In genomic region chr5:141095263-141095641, GRCh38 we compare ENCODE assay signal across 14 cellular contexts. TPM values are rescaled to one million over a fixed set of nuclear protein-coding genes. Genes with fewer than 3 reads are reported as not detected.
DNase-seq lines count a peak whose midpoint lies in the region; ATAC-seq, FAIRE-seq and TF ChIP-seq lines count a peak whose summit lies in the region.
"Had no signal": no experiment of that assay in that cellular context is flagged by ENCODE, and none has a peak within 500 bp of the region (broad histone marks: within the 10 kb centered on the region; RNA-seq: fewer than 3 reads in every experiment).

No MANE protein-coding gene starts in this region.

- TF ChIP-seq RAD21 in K562 (CRISPR knock-in tag; conservative IDR thresholded peaks at IDR 0.05 in 1 of 2, IDR thresholded peaks at IDR 0.05 in 1 of 2), result no peak

- H3K27ac ChIP-seq in HUES64 (ENCODE audit: low read depth, low read length), result peak overlapping the region; percentile 72; the same call in 1 of the 2 replicates
- no peak overlapping the region for H3K27ac ChIP-seq in K562 (ENCODE audit: extremely low read depth, low read depth, low read length)
- no peak overlapping the region for H3K27ac ChIP-seq in suprapubic skin
- no peak overlapping the region for H3K27ac ChIP-seq in substantia nigra (ENCODE audit: low read depth, low read length, poor library complexity, severe bottlenecking)
- H3K27ac ChIP-seq: RWPE1 had no signal

- no peak for TF ChIP-seq EP300 in K562 (IDR thresholded peaks at IDR 0.05; ENCODE audit: low read length)
- no peak for TF ChIP-seq EP300 in suprapubic skin (IDR thresholded peaks at IDR 0.05)

- POLR2A ChIA-PET in K562 (lab: Yijun Ruan, JAX), result no interaction called here

- no peak for DNase-seq in K562 (ENCODE audit: extremely low read depth in 1 of 4, low spot score in 3 of 4)
- peak; percentile 13 for DNase-seq in iPS-NIHi11 (ENCODE audit: low spot score)
- no peak for DNase-seq in suprapubic skin (ENCODE audit: low spot score in 2 of 2)
- no peak for DNase-seq in substantia nigra (lab: John Stamatoyannopoulos, UW)
- DNase-seq: DMS 273 treated with DMSO at 0.1 percent for 48 hours; Kasumi-1; naive thymus-derived CD4-positive, alpha-beta T cell; stimulated activated CD4-positive, alpha-beta T cell treated with anti-CD3 and anti-CD28 coated beads, Interleukin-2, amount 100 ng/mL, for 24 hours; stimulated activated naive CD4-positive, alpha-beta T cell had no signal

- H3K9me3 ChIP-seq in HUES64 (ENCODE audit: insufficient read depth, low read depth, low read length), result peaks cover 14% of the 10 kb centered on the region; the same call in 1 of the 2 replicates
- no peaks in the 10 kb centered on the region for H3K9me3 ChIP-seq in K562 (replicated peaks; ENCODE audit: control insufficient read depth, insufficient read depth, low read depth, low read length)
- peaks cover 7% of the 10 kb centered on the region for H3K9me3 ChIP-seq in suprapubic skin

- 81% methylated on average over 12 of the region's 12 CpGs for WGBS in HUES64
- 3% methylated on average over 12 of the region's 12 CpGs for WGBS in K562 (ENCODE audit: insufficient coverage, low coverage, missing lambda C conversion rate)
- WGBS in suprapubic skin, result 41% methylated on average over 11 of the region's 12 CpGs

- H3K9ac ChIP-seq in HUES64 (ENCODE audit: low read depth, low read length) (peak overlapping the region; percentile 95), K562 (ENCODE audit: insufficient read depth in 1 of 2, low read depth in 2 of 2, low read length in 2 of 2) (no peak overlapping the region)

- peak overlapping the region; percentile 83 for H3K4me3 ChIP-seq in HUES64 (ENCODE audit: low read length)
- H3K4me3 ChIP-seq in K562, result no peak overlapping the region
- peak overlapping the region; percentile 39 for H3K4me3 ChIP-seq in suprapubic skin

- no TSS peak for BruUV-seq in K562 (replicated peaks; lab: Mats Ljungman, UMichigan)

- TF ChIP-seq CTCF in K562 (IDR thresholded peaks at IDR 0.05 in 2 of 3, conservative IDR thresholded peaks at IDR 0.05 in 1 of 3; ENCODE audit: insufficient read depth in 2 of 3, low read depth in 1 of 3, low read length in 3 of 3), result no peak
- TF ChIP-seq CTCF in suprapubic skin (IDR thresholded peaks at IDR 0.05), result no peak

- H2AFZ ChIP-seq in K562 (ENCODE audit: low read depth, low read length), result no peak overlapping the region

- TF ChIP-seq POLR2A in K562 (conservative IDR thresholded peaks at IDR 0.05) (no peak), suprapubic skin (IDR thresholded peaks at IDR 0.05) (no peak)

- peak; percentile 59; the same call in 2 of the 3 replicates for ATAC-seq in K562
- ATAC-seq in GM19463 (IDR thresholded peaks at IDR 0.05; ENCODE audit: unreplicated experiment), result no peak
- no peak for ATAC-seq in HG02870 (IDR thresholded peaks at IDR 0.05; ENCODE audit: unreplicated experiment)
- ATAC-seq: naive thymus-derived CD4-positive, alpha-beta T cell had no signal

- no peaks in the 10 kb centered on the region for H4K20me1 ChIP-seq in K562 (replicated peaks; ENCODE audit: control insufficient read depth, insufficient read depth, low read length)

- no peaks in the 10 kb centered on the region for H3K9me1 ChIP-seq in K562 (ENCODE audit: control insufficient read depth, insufficient read depth, low read length)

- CTCF ChIA-PET in K562 (lab: Yijun Ruan, JAX; ENCODE audit: low intra/inter-chr PET ratio), result no interaction called here

- H3K27me3 ChIP-seq in HUES64 (ENCODE audit: insufficient read depth, low read length) (no peaks in the 10 kb centered on the region), K562 (ENCODE audit: control insufficient read depth in 2 of 2, insufficient read depth in 2 of 2, low read length in 2 of 2) (no peaks in the 10 kb centered on the region; a peak in 1 of 5 replicates), suprapubic skin (peaks cover 14% of the 10 kb centered on the region)

- no peaks in the 10 kb centered on the region for H3K4me1 ChIP-seq in HUES64 (ENCODE audit: insufficient read depth, low read length)
- no peaks in the 10 kb centered on the region for H3K4me1 ChIP-seq in K562 (replicated peaks in 1 of 2; ENCODE audit: control insufficient read depth in 2 of 2, insufficient read depth in 2 of 2, low read length in 2 of 2)
- H3K4me1 ChIP-seq in suprapubic skin, result no peaks in the 10 kb centered on the region

- no peak for FAIRE-seq in K562 (lab: Jason Lieb, UNC)
- FAIRE-seq: GM12892 had no signal

- no peak overlapping the region for H3K4me2 ChIP-seq in K562 (ENCODE audit: insufficient read depth, low read length)

- intact Hi-C loops in K562 (cut with micrococcal nuclease), result no loop called here

- H3K79me2 ChIP-seq in K562 (ENCODE audit: control insufficient read depth, insufficient read depth, low read length), result no peaks in the 10 kb centered on the region

- peaks cover 14% of the 10 kb centered on the region; the same call in 1 of the 2 replicates for H3K36me3 ChIP-seq in HUES64 (ENCODE audit: insufficient read depth, low read length)
- H3K36me3 ChIP-seq in K562 (ENCODE audit: control insufficient read depth, insufficient read depth, low read length), result no peaks in the 10 kb centered on the region
- H3K36me3 ChIP-seq in suprapubic skin, result no peaks in the 10 kb centered on the region

- in situ Hi-C loops in K562 (cut with MboI), result no loop called here

RNA-seq across cellular contexts. Expression of gene PCDHB2, which starts 0.8 kb away (rescaled TPM):
- polyA plus RNA-seq in HUES64 (2013, experiment 1 of 2), result 11.0 TPM
- 13.3 TPM for polyA plus RNA-seq in HUES64 (2013, experiment 2 of 2)
- 0.23 and 0.30 TPM in 2 replicates for total RNA-seq in K562 (2011; cell fraction: chromatin; rRNA removed; ENCODE audit: low replicate concordance)
- total RNA-seq in K562 (2011; cell fraction: nucleolus; rRNA removed), result 0.13 and 0.33 TPM in 2 replicates
- not detected in 2 replicates for total RNA-seq in K562 (2011; cell fraction: nucleoplasm; rRNA removed)
- 0.08 TPM in 1 of 2 replicates, not detected in the other for total RNA-seq in K562 (2014; rRNA removed)
- 0.15 TPM in 1 of 2 replicates, not detected in the other for total RNA-seq in K562 (2014; rRNA removed; fragmentation: Illumina TruSeq; extraction: Trizol)
- total RNA-seq in K562 (2015; rRNA removed; fragmentation: Illumina TruSeq; extraction: Trizol), result 0.11 and 0.22 TPM in 2 replicates
- total RNA-seq in K562 (2021), result 0.20 TPM in 1 of 2 replicates, not detected in the other
- 0.10 TPM in 1 of 2 replicates, not detected in the other for polyA plus RNA-seq in K562 (2011; rRNA removed)
- 0.12 TPM in 1 of 2 replicates, not detected in the other for polyA plus RNA-seq in K562 (2011; cell fraction: cytosol; rRNA removed)
- 0.20 TPM in 1 of 2 replicates, not detected in the other for polyA plus RNA-seq in K562 (2011; cell fraction: nucleus; rRNA removed)
- polyA plus RNA-seq in K562 (2012), result 0.05 and 0.14 TPM in 2 replicates
- not detected in 2 replicates for polyA plus RNA-seq in K562 (2014; fragmentation: Illumina TruSeq; extraction: Trizol)
- polyA plus RNA-seq in K562 (2014; fragmentation: Nextera tagmentation; extraction: Ambion mirVana), result not detected
- polyA plus RNA-seq in K562 (2014; rRNA removed), result not detected in 2 replicates
- not detected in 2 replicates for polyA minus RNA-seq in K562 (2011; rRNA and poly(A)+ RNA removed)
- not detected in 2 replicates for polyA minus RNA-seq in K562 (2011; cell fraction: cytosol; rRNA and poly(A)+ RNA removed)
- polyA minus RNA-seq in K562 (2011; cell fraction: nucleus; rRNA and poly(A)+ RNA removed), result not detected in 2 replicates
- 1 to 10 TPM; 2.2 to 5.4 (median 4.2) TPM for total RNA-seq in suprapubic skin
- polyA plus RNA-seq: naive thymus-derived CD4-positive, alpha-beta T cell had no signal

RNA-seq across cellular contexts. Expression of gene PCDHB3, which starts 5.0 kb away (rescaled TPM):
- polyA plus RNA-seq in HUES64 (2013, experiment 1 of 2), result 1.0 TPM
- 0.82 TPM for polyA plus RNA-seq in HUES64 (2013, experiment 2 of 2)
- not detected in 2 replicates for total RNA-seq in K562 (2011; cell fraction: chromatin; rRNA removed; ENCODE audit: low replicate concordance)
- total RNA-seq in K562 (2011; cell fraction: nucleolus; rRNA removed), result not detected in 2 replicates
- 0.07 TPM in 1 of 2 replicates, not detected in the other for total RNA-seq in K562 (2011; cell fraction: nucleoplasm; rRNA removed)
- not detected in 2 replicates for total RNA-seq in K562 (2014; rRNA removed)
- not detected in 2 replicates for total RNA-seq in K562 (2014; rRNA removed; fragmentation: Illumina TruSeq; extraction: Trizol)
- total RNA-seq in K562 (2015; rRNA removed; fragmentation: Illumina TruSeq; extraction: Trizol), result not detected in 2 replicates
- total RNA-seq in K562 (2021), result not detected in 2 replicates
- not detected in 2 replicates for polyA plus RNA-seq in K562 (2011; rRNA removed)
- polyA plus RNA-seq in K562 (2011; cell fraction: cytosol; rRNA removed), result 0.01 TPM in 1 of 2 replicates, not detected in the other
- 0.04 TPM in 1 of 2 replicates, not detected in the other for polyA plus RNA-seq in K562 (2011; cell fraction: nucleus; rRNA removed)
- polyA plus RNA-seq in K562 (2012), result 0.03 and 0.07 TPM in 2 replicates
- polyA plus RNA-seq in K562 (2014; fragmentation: Illumina TruSeq; extraction: Trizol), result not detected in 2 replicates
- polyA plus RNA-seq in K562 (2014; fragmentation: Nextera tagmentation; extraction: Ambion mirVana), result not detected
- not detected in 2 replicates for polyA plus RNA-seq in K562 (2014; rRNA removed)
- not detected in 2 replicates for polyA minus RNA-seq in K562 (2011; rRNA and poly(A)+ RNA removed)
- not detected in 2 replicates for polyA minus RNA-seq in K562 (2011; cell fraction: cytosol; rRNA and poly(A)+ RNA removed)
- 0.13 TPM in 1 of 2 replicates, not detected in the other for polyA minus RNA-seq in K562 (2011; cell fraction: nucleus; rRNA and poly(A)+ RNA removed)
- 1 to 10 TPM; 1.1 to 2.5 (median 2.0) TPM for total RNA-seq in suprapubic skin
- total RNA-seq: naive thymus-derived CD4-positive, alpha-beta T cell had no signal
- polyA plus RNA-seq: naive thymus-derived CD4-positive, alpha-beta T cell had no signal

RNA-seq across cellular contexts. Expression of gene PCDHB4, which starts 26.4 kb away (rescaled TPM):
- polyA plus RNA-seq in HUES64 (2013, experiment 1 of 2), result 0.25 TPM
- polyA plus RNA-seq in HUES64 (2013, experiment 2 of 2), result 0.57 TPM
- not detected in 2 replicates for total RNA-seq in K562 (2011; cell fraction: chromatin; rRNA removed; ENCODE audit: low replicate concordance)
- total RNA-seq in K562 (2011; cell fraction: nucleolus; rRNA removed), result not detected in 2 replicates
- total RNA-seq in K562 (2011; cell fraction: nucleoplasm; rRNA removed), result not detected in 2 replicates
- not detected in 2 replicates for total RNA-seq in K562 (2014; rRNA removed)
- not detected in 2 replicates for total RNA-seq in K562 (2014; rRNA removed; fragmentation: Illumina TruSeq; extraction: Trizol)
- total RNA-seq in K562 (2015; rRNA removed; fragmentation: Illumina TruSeq; extraction: Trizol), result not detected in 2 replicates
- total RNA-seq in K562 (2021), result not detected in 2 replicates
- polyA plus RNA-seq in K562 (2011; rRNA removed), result not detected in 2 replicates
- polyA plus RNA-seq in K562 (2011; cell fraction: cytosol; rRNA removed), result not detected in 2 replicates
- polyA plus RNA-seq in K562 (2011; cell fraction: nucleus; rRNA removed), result not detected in 2 replicates
- polyA plus RNA-seq in K562 (2012), result not detected in 2 replicates
- polyA plus RNA-seq in K562 (2014; fragmentation: Illumina TruSeq; extraction: Trizol), result not detected in 2 replicates
- polyA plus RNA-seq in K562 (2014; fragmentation: Nextera tagmentation; extraction: Ambion mirVana), result not detected
- not detected in 2 replicates for polyA plus RNA-seq in K562 (2014; rRNA removed)
- not detected in 2 replicates for polyA minus RNA-seq in K562 (2011; rRNA and poly(A)+ RNA removed)
- polyA minus RNA-seq in K562 (2011; cell fraction: cytosol; rRNA and poly(A)+ RNA removed), result not detected in 2 replicates
- not detected in 2 replicates for polyA minus RNA-seq in K562 (2011; cell fraction: nucleus; rRNA and poly(A)+ RNA removed)
- 1 to 10 TPM; 1.8 to 5.6 (median 2.0) TPM for total RNA-seq in suprapubic skin
- polyA plus RNA-seq: naive thymus-derived CD4-positive, alpha-beta T cell had no signal

RNA-seq across cellular contexts. Expression of gene PCDHB5, which starts 39.8 kb away (rescaled TPM):
- polyA plus RNA-seq in HUES64 (2013, experiment 1 of 2), result 0.15 TPM
- polyA plus RNA-seq in HUES64 (2013, experiment 2 of 2), result 0.51 TPM
- total RNA-seq in K562 (2011; cell fraction: chromatin; rRNA removed; ENCODE audit: low replicate concordance), result not detected in 2 replicates
- not detected in 2 replicates for total RNA-seq in K562 (2011; cell fraction: nucleolus; rRNA removed)
- total RNA-seq in K562 (2011; cell fraction: nucleoplasm; rRNA removed), result not detected in 2 replicates
- total RNA-seq in K562 (2014; rRNA removed) (0.29 TPM in 1 of 2 replicates, not detected in the other), K562 (2014; rRNA removed; fragmentation: Illumina TruSeq; extraction: Trizol) (not detected in 2 replicates), K562 (2015; rRNA removed; fragmentation: Illumina TruSeq; extraction: Trizol) (not detected in 2 replicates), K562 (2021) (not detected in 2 replicates), suprapubic skin (1 to 10 TPM in 2 of 4 donors, under 1 TPM in 2; 0.72 to 6.2 (median 1.9) TPM)
- polyA plus RNA-seq in K562 (2011; rRNA removed) (not detected in 2 replicates), K562 (2014; fragmentation: Illumina TruSeq; extraction: Trizol) (not detected in 2 replicates), K562 (2014; fragmentation: Nextera tagmentation; extraction: Ambion mirVana) (not detected), K562 (2014; rRNA removed) (not detected in 2 replicates)
- not detected in 2 replicates for polyA plus RNA-seq in K562 (2011; cell fraction: cytosol; rRNA removed)
- polyA plus RNA-seq in K562 (2011; cell fraction: nucleus; rRNA removed), result not detected in 2 replicates
- polyA plus RNA-seq in K562 (2012), result 0.03 and 0.08 TPM in 2 replicates
- not detected in 2 replicates for polyA minus RNA-seq in K562 (2011; rRNA and poly(A)+ RNA removed)
- not detected in 2 replicates for polyA minus RNA-seq in K562 (2011; cell fraction: cytosol; rRNA and poly(A)+ RNA removed)
- polyA minus RNA-seq in K562 (2011; cell fraction: nucleus; rRNA and poly(A)+ RNA removed), result not detected in 2 replicates
- polyA plus RNA-seq: naive thymus-derived CD4-positive, alpha-beta T cell had no signal

RNA-seq across cellular contexts. Expression of gene PCDHB1, which starts 44.1 kb away (rescaled TPM):
- polyA plus RNA-seq in HUES64 (2013, experiment 1 of 2), result 0.05 TPM
- polyA plus RNA-seq in HUES64 (2013, experiment 2 of 2), result 0.06 TPM
- not detected in 2 replicates for total RNA-seq in K562 (2011; cell fraction: chromatin; rRNA removed; ENCODE audit: low replicate concordance)
- total RNA-seq in K562 (2011; cell fraction: nucleolus; rRNA removed), result not detected in 2 replicates
- not detected in 2 replicates for total RNA-seq in K562 (2011; cell fraction: nucleoplasm; rRNA removed)
- total RNA-seq in K562 (2014; rRNA removed) (not detected in 2 replicates), K562 (2014; rRNA removed; fragmentation: Illumina TruSeq; extraction: Trizol) (not detected in 2 replicates), K562 (2015; rRNA removed; fragmentation: Illumina TruSeq; extraction: Trizol) (not detected in 2 replicates), K562 (2021) (not detected in 2 replicates), suprapubic skin (not detected)
- polyA plus RNA-seq in K562 (2011; rRNA removed) (not detected in 2 replicates), K562 (2014; fragmentation: Illumina TruSeq; extraction: Trizol) (not detected in 2 replicates), K562 (2014; fragmentation: Nextera tagmentation; extraction: Ambion mirVana) (not detected), K562 (2014; rRNA removed) (not detected in 2 replicates)
- polyA plus RNA-seq in K562 (2011; cell fraction: cytosol; rRNA removed), result not detected in 2 replicates
- not detected in 2 replicates for polyA plus RNA-seq in K562 (2011; cell fraction: nucleus; rRNA removed)
- not detected in 2 replicates for polyA plus RNA-seq in K562 (2012)
- not detected in 2 replicates for polyA minus RNA-seq in K562 (2011; rRNA and poly(A)+ RNA removed)
- polyA minus RNA-seq in K562 (2011; cell fraction: cytosol; rRNA and poly(A)+ RNA removed), result not detected in 2 replicates
- polyA minus RNA-seq in K562 (2011; cell fraction: nucleus; rRNA and poly(A)+ RNA removed), result not detected in 2 replicates
- total RNA-seq: naive thymus-derived CD4-positive, alpha-beta T cell had no signal
- polyA plus RNA-seq: naive thymus-derived CD4-positive, alpha-beta T cell had no signal
